ENCODE assay signal across 31 cellular contexts in genomic region chr18:2100694-2101213, GRCh38.
"Had no signal": no experiment of that assay in that cellular context is flagged by ENCODE, and none has a peak within 500 bp of the region (broad histone marks: within the 10 kb centered on the region; RNA-seq: fewer than 3 reads in every experiment).

No MANE protein-coding gene starts in this region.

- ATAC-seq: activated CD4-positive, alpha-beta T cell treated with anti-CD3 and anti-CD28 coated beads for 36 hours; activated CD8-positive, alpha-beta memory T cell treated with anti-CD3 and anti-CD28 coated beads, Interleukin-2, amount 10 ng/mL, durations not matched to agents 7 days and 5 days; activated CD8-positive, alpha-beta T cell treated with anti-CD3 and anti-CD28 coated beads, Interleukin-2, amount 10 ng/mL, durations not matched to agents 7 days and 5 days; activated naive CD8-positive, alpha-beta T cell treated with anti-CD3 and anti-CD28 coated beads, Interleukin-2, amount 50 U/mL, for 24 hours; body of pancreas; gastroesophageal sphincter; heart right ventricle had no signal

- H3K27ac ChIP-seq: adrenal gland, body of pancreas, cardiac muscle cell, colonic mucosa, epithelial cell of prostate, esophagus squamous epithelium, gastroesophageal sphincter, heart right ventricle, hepatocyte had no signal

- H3K27me3 ChIP-seq: adrenal gland, body of pancreas, cardiac muscle cell, colonic mucosa, esophagus squamous epithelium, gastroesophageal sphincter, heart right ventricle, hepatocyte had no signal

- H3K79me2 ChIP-seq: hepatocyte had no signal

- H3K36me3 ChIP-seq: adrenal gland, cardiac muscle cell, colonic mucosa, esophagus squamous epithelium, gastroesophageal sphincter, heart right ventricle had no signal

- DNase-seq: activated CD4-positive, alpha-beta memory T cell treated with anti-CD3 and anti-CD28 coated beads for 36 hours; activated CD4-positive, alpha-beta T cell treated with anti-CD3 and anti-CD28 coated beads for 36 hours; activated CD4-positive, alpha-beta T cell treated with anti-CD3 and anti-CD28 coated beads, Interleukin-2, amount 10 ng/mL, durations not matched to agents 24 days and 14 days; activated CD4-positive, CD25-positive, alpha-beta regulatory T cell; activated CD4-positive, CD25-positive, alpha-beta regulatory T cell treated with anti-CD3 and anti-CD28 coated beads, Interleukin-2, amount 50 U/mL, for 72 hours; activated CD8-positive, alpha-beta memory T cell treated with anti-CD3 and anti-CD28 coated beads, Interleukin-2, amount 10 ng/mL, durations not matched to agents 7 days and 5 days; activated CD8-positive, alpha-beta memory T cell treated with anti-CD3 and anti-CD28 coated beads, Interleukin-2, amount 50 U/mL, for 4 hours; activated CD8-positive, alpha-beta T cell treated with anti-CD3 and anti-CD28 coated beads, Interleukin-2, amount 10 ng/mL, durations not matched to agents 7 days and 5 days; activated effector memory CD4-positive, alpha-beta T cell treated with anti-CD3 and anti-CD28 coated beads, Interleukin-2, amount 50 U/mL, for 16 hours; activated naive CD4-positive, alpha-beta T cell treated with anti-CD3 and anti-CD28 coated beads for 36 hours; activated naive CD8-positive, alpha-beta T cell treated with anti-CD3 and anti-CD28 coated beads for 36 hours; activated naive CD8-positive, alpha-beta T cell treated with anti-CD3 and anti-CD28 coated beads, Interleukin-2, amount 50 U/mL, for 24 hours; activated T-cell treated with anti-CD3 and anti-CD28 coated beads, Interleukin-2, amount 50 U/mL, for 1 hour; activated T-cell treated with anti-CD3 and anti-CD28 coated beads, Interleukin-2, amount 50 U/mL, for 48 hours; adrenal gland; amygdala; aorta; body of pancreas; central memory CD4-positive, alpha-beta T cell; cerebellar nuclear complex; colonic mucosa; effector CD8-positive, alpha-beta T cell; esophagus squamous epithelium; foreskin melanocyte; heart right ventricle had no signal

- H3K4me3 ChIP-seq: adrenal gland, body of pancreas, cardiac muscle cell, colonic mucosa, esophagus squamous epithelium, gastroesophageal sphincter, heart right ventricle, hepatocyte had no signal

- H2AFZ ChIP-seq: hepatocyte had no signal

- H3K4me2 ChIP-seq: hepatocyte had no signal

- H3K4me1 ChIP-seq: adrenal gland, body of pancreas, colonic mucosa, esophagus squamous epithelium, gastroesophageal sphincter, heart right ventricle had no signal

- H3K9me3 ChIP-seq: adrenal gland, body of pancreas, colonic mucosa, esophagus squamous epithelium, gastroesophageal sphincter had no signal

- FAIRE-seq: endometrium, endothelial cell of umbilical vein had no signal
